ENCODE assay signal across 11 cellular contexts in genomic region chr4:87949961-87950360, GRCh38. TPM values are rescaled to one million over a fixed set of nuclear protein-coding genes. Genes with fewer than 3 reads are reported as not detected.
DNase-seq lines count a peak whose midpoint lies in the region; ATAC-seq and TF ChIP-seq lines count a peak whose summit lies in the region.
"Had no signal": no experiment of that assay in that cellular context is flagged by ENCODE, and none has a peak within 500 bp of the region (broad histone marks: within the 10 kb centered on the region; RNA-seq: fewer than 3 reads in every experiment).

No MANE protein-coding gene starts in this region.

- WGBS in body of pancreas, 2 donors: 22 to 46% methylated on average over 1 of the region's 1 CpG

- no peaks in the 10 kb centered on the region for H3K36me3 ChIP-seq in HUES48 (ENCODE audit: control insufficient read depth, insufficient read depth, low read length)
- H3K36me3 ChIP-seq in body of pancreas (replicated peaks in 1 of 2; ENCODE audit: insufficient read depth in 1 of 2, low read depth in 2 of 2): no peaks in the 10 kb centered on the region
- H3K36me3 ChIP-seq in ascending aorta: no peaks in the 10 kb centered on the region

- H3K4me1 ChIP-seq in HUES48 (ENCODE audit: control insufficient read depth, insufficient read depth, low read length) (peaks cover 24% of the 10 kb centered on the region), body of pancreas (peaks cover 15% of the 10 kb centered on the region), ascending aorta (no peaks in the 10 kb centered on the region)

- in situ Hi-C loops in Caki2 (cut with HindIII; ENCODE audit: low pct_unique_long_range_greater_than_20kb, low sequenced_read_pairs): loop anchor here (5.0 kb wide), 1 partner anchor 68 kb away; no protein-coding TSS in a partner anchor

- no peak for TF ChIP-seq POLR2A in body of pancreas (IDR thresholded peaks at IDR 0.05)

- ATAC-seq in body of pancreas: peak; percentile 87

- no peak overlapping the region for H3K4me3 ChIP-seq in HUES48 (ENCODE audit: low read depth, low read length)
- no peak overlapping the region for H3K4me3 ChIP-seq in body of pancreas
- H3K4me3 ChIP-seq in ascending aorta: no peak overlapping the region

- H3K9ac ChIP-seq in HUES48 (ENCODE audit: low read depth, low read length): no peak overlapping the region

- DNase-seq in Caki2 (ENCODE audit: low read depth): peak; percentile 97
- peak in 3 of 4 donors; percentile 26 to 62 (median 44) for DNase-seq in body of pancreas
- DNase-seq in left kidney (ENCODE audit: low read depth, low spot score): peak; percentile 84
- no peak for DNase-seq in ecto neural progenitor cell (ENCODE audit: low spot score)
- DNase-seq in stimulated activated naive CD4-positive, alpha-beta T cell treated with Interleukin-2 at 50 U/mL for 16 hours (lab: John Stamatoyannopoulos, UW): no peak
- no peak for DNase-seq in mesenteric fat pad (ENCODE audit: low spot score)
- DNase-seq in ascending aorta (ENCODE audit: low spot score in 2 of 2): no peak
- DNase-seq: activated T-cell treated with anti-CD3 and anti-CD28 coated beads, Interleukin-2, amount 50 U/mL, for 24 hours; NCI-H1694; stimulated activated CD4-positive, alpha-beta T cell treated with anti-CD3 and anti-CD28 coated beads, Interleukin-4, amount 100 ng/mL, for 1 hour had no signal

- H3K27ac ChIP-seq in HUES48 (ENCODE audit: low read depth, low read length): peak overlapping the region; percentile 76
- peak overlapping the region in 2 of 4 donors; percentile 31 to 70 for H3K27ac ChIP-seq in body of pancreas
- H3K27ac ChIP-seq in ascending aorta: no peak overlapping the region

- H3K9me3 ChIP-seq in HUES48 (ENCODE audit: control insufficient read depth, insufficient read depth, low read length) (no peaks in the 10 kb centered on the region), body of pancreas (no peaks in the 10 kb centered on the region), ascending aorta (no peaks in the 10 kb centered on the region)

- no peaks in the 10 kb centered on the region for H3K27me3 ChIP-seq in HUES48 (ENCODE audit: control insufficient read depth, insufficient read depth, low read length)
- H3K27me3 ChIP-seq in body of pancreas: no peaks in the 10 kb centered on the region
- H3K27me3 ChIP-seq in ascending aorta: no peaks in the 10 kb centered on the region

- TF ChIP-seq CTCF in body of pancreas (IDR thresholded peaks at IDR 0.05) (no peak), ascending aorta (IDR thresholded peaks at IDR 0.05) (no peak)

- intact Hi-C loops in body of pancreas (cut with DNase I): no loop called here
- intact Hi-C loops in ascending aorta (cut with DNase I): no loop called here

RNA-seq across cellular contexts. Expression of gene SPP1, which starts 25.6 kb away (rescaled TPM):
- 7,203 and 7,403 TPM in 2 replicates for total RNA-seq in Caki2 (2014; rRNA removed; shearing (Covaris generic); ENCODE audit: low replicate concordance)
- total RNA-seq in body of pancreas (100 to 1,000 TPM in 1 of 2 donors, 10 to 100 TPM in 1; 62.8 to 154 TPM), mesenteric fat pad (636 TPM), ascending aorta (0.75 TPM)

RNA-seq across cellular contexts. Expression of gene PKD2, which starts 57.5 kb away (rescaled TPM):
- total RNA-seq in Caki2 (2014; rRNA removed; shearing (Covaris generic); ENCODE audit: low replicate concordance): 16.6 and 38.8 TPM in 2 replicates
- 10 to 100 TPM; 29.8 to 33.6 TPM for total RNA-seq in body of pancreas
- total RNA-seq in mesenteric fat pad: 54.3 TPM
- 119 TPM for total RNA-seq in ascending aorta

Comparison
In these comparisons a context has a peak if more than half of its experiments do, and no peak if none do; other contexts are left out.
1. DNase-seq: peak in Caki2 (single experiment), body of pancreas (3 of 4) and left kidney (single experiment); none in ecto neural progenitor cell (single experiment), stimulated activated naive CD4-positive, alpha-beta T cell treated with Interleukin-2 at 50 U/mL for 16 hours (single experiment), mesenteric fat pad (single experiment) and ascending aorta (0 of 2).
2. RNA of gene SPP1, which starts 25.6 kb away (total RNA-seq): 7,203 to 7,403 TPM in Caki2, 636 TPM in mesenteric fat pad (single experiment) and 62.8 to 154 TPM in body of pancreas; 0.75 TPM in ascending aorta (single experiment); every median in the first group is over 10 times any median in the second.